In genomic region chr17:34981538-34982241, GRCh38 we compare ENCODE assay signal across 8 cellular contexts. TPM values are rescaled to one million over a fixed set of nuclear protein-coding genes. Genes with fewer than 3 reads are reported as not detected.
DNase-seq lines count a peak whose midpoint lies in the region; ATAC-seq and TF ChIP-seq lines count a peak whose summit lies in the region.

No MANE protein-coding gene starts in this region.

- H3K9me3 ChIP-seq in adrenal gland (replicated peaks in 1 of 3) (no peaks in the 10 kb centered on the region), tibial nerve (no peaks in the 10 kb centered on the region)

- intact Hi-C loops in adrenal gland (cut with DNase I) = loop anchor here in 1 of 2 donors (10.0 kb wide), 1 partner anchor 83 kb away; the partner anchor contains the start of gene RFFL

- H3K4me3 ChIP-seq in Jurkat, Clone E6-1 (ENCODE audit: low read length) = peak overlapping the region; percentile 85
- H3K4me3 ChIP-seq in adrenal gland (peak overlapping the region in 2 of 4 donors; percentile 76 to 86), tibial nerve (peak overlapping the region; percentile 82 to 97 (median 90))

- 6 to 11% (median 7%) methylated on average over 8 of the region's 8 CpGs for WGBS in adrenal gland, 4 donors
- 12% methylated on average over 8 of the region's 8 CpGs for WGBS in tibial nerve, 2 donors

- H3K27ac ChIP-seq in adrenal gland (peak overlapping the region in 4 of 5 donors; percentile 97 to 99 (median 99)), tibial nerve (peak overlapping the region; percentile 93 to 100 (median 98))

- no peaks in the 10 kb centered on the region for H3K36me3 ChIP-seq in adrenal gland (replicated peaks in 1 of 2)
- peaks cover 0 to 10% (median 4%) of the 10 kb centered on the region in 3 donors for H3K36me3 ChIP-seq in tibial nerve

- ATAC-seq in HG03095 (IDR thresholded peaks at IDR 0.05; ENCODE audit: unreplicated experiment) = no peak

- no peak for TF ChIP-seq CTCF in adrenal gland (IDR thresholded peaks at IDR 0.05)
- no peak for TF ChIP-seq CTCF in tibial nerve (IDR thresholded peaks at IDR 0.05)

- H3K27me3 ChIP-seq in adrenal gland = no peaks in the 10 kb centered on the region
- H3K27me3 ChIP-seq in tibial nerve = no peaks in the 10 kb centered on the region

- TF ChIP-seq POLR2A in adrenal gland (IDR thresholded peaks at IDR 0.05) = peak in 1 of 2 donors; percentile 6
- TF ChIP-seq POLR2A in tibial nerve (IDR thresholded peaks at IDR 0.05) = no peak

- H3K4me1 ChIP-seq in adrenal gland (replicated peaks in 1 of 2) = peaks cover 18% of the 10 kb centered on the region in 2 donors
- peaks cover 0 to 39% (median 14%) of the 10 kb centered on the region in 4 donors for H3K4me1 ChIP-seq in tibial nerve

- no peak for TF ChIP-seq EP300 in tibial nerve (IDR thresholded peaks at IDR 0.05)

- DNase-seq in COR-L47 (lab: John Stamatoyannopoulos, UW) (peak; percentile 45), adrenal gland (no peak), left kidney (ENCODE audit: low read depth, low spot score) (peak; percentile 54), tibial nerve (ENCODE audit: low spot score in 2 of 2) (no peak), UCSD-AML1 (lab: John Stamatoyannopoulos, UW; ENCODE audit: unreplicated experiment) (no peak), T1000 (lab: John Stamatoyannopoulos, UW) (no peak)
- DNase-seq in Jurkat, Clone E6-1 (ENCODE audit: low read depth, low spot score) = no peak

RNA-seq across cellular contexts. Expression of gene LIG3, which starts 1.4 kb away (rescaled TPM):
- polyA plus RNA-seq in Jurkat, Clone E6-1 (2012; ENCODE audit: insufficient read depth, insufficient read length) = 48.8 TPM
- total RNA-seq in adrenal gland (10 to 100 TPM; 15.4 to 38.4 (median 26.6) TPM), tibial nerve (10 to 100 TPM; 15.3 to 42.6 (median 37.0) TPM)
- polyA plus RNA-seq in adrenal gland = 10 to 100 TPM in 1 of 3 donors, 1 to 10 TPM in 2; 6.2 to 35.3 (median 7.9) TPM

RNA-seq across cellular contexts. Expression of gene ZNF830, which starts 20.4 kb away (rescaled TPM):
- polyA plus RNA-seq in Jurkat, Clone E6-1 (2012; ENCODE audit: insufficient read depth, insufficient read length) = 28.2 TPM
- total RNA-seq in adrenal gland (10 to 100 TPM in 5 of 8 donors, 1 to 10 TPM in 3; 5.9 to 16.9 (median 11.0) TPM), tibial nerve (10 to 100 TPM in 1 of 4 donors, 1 to 10 TPM in 3; 5.1 to 14.7 (median 9.1) TPM)
- polyA plus RNA-seq in adrenal gland = 10 to 100 TPM in 1 of 3 donors, 1 to 10 TPM in 2; 6.1 to 13.4 (median 8.9) TPM

RNA-seq across cellular contexts. Expression of gene CCT6B, which starts 20.4 kb away (rescaled TPM):
- polyA plus RNA-seq in Jurkat, Clone E6-1 (2012; ENCODE audit: insufficient read depth, insufficient read length) = not detected
- 1 to 10 TPM; 2.1 to 6.5 (median 5.0) TPM for total RNA-seq in adrenal gland
- 10 to 100 TPM in 1 of 3 donors, 1 to 10 TPM in 2; 2.5 to 14.3 (median 2.9) TPM for polyA plus RNA-seq in adrenal gland
- total RNA-seq in tibial nerve = 1 to 10 TPM in 3 of 4 donors, under 1 TPM in 1; 0.90 to 7.5 (median 3.1) TPM

Comparison
In these comparisons a context has a peak if more than half of its experiments do, and no peak if none do; other contexts are left out.
1. DNase-seq: peak in COR-L47 (single experiment) and left kidney (single experiment); none in Jurkat, Clone E6-1 (single experiment), adrenal gland (0 of 7), tibial nerve (0 of 2), UCSD-AML1 (single experiment) and T1000 (single experiment).